Comparison of ENCODE assay signal across 8 cellular contexts in the genomic region with DNA sequence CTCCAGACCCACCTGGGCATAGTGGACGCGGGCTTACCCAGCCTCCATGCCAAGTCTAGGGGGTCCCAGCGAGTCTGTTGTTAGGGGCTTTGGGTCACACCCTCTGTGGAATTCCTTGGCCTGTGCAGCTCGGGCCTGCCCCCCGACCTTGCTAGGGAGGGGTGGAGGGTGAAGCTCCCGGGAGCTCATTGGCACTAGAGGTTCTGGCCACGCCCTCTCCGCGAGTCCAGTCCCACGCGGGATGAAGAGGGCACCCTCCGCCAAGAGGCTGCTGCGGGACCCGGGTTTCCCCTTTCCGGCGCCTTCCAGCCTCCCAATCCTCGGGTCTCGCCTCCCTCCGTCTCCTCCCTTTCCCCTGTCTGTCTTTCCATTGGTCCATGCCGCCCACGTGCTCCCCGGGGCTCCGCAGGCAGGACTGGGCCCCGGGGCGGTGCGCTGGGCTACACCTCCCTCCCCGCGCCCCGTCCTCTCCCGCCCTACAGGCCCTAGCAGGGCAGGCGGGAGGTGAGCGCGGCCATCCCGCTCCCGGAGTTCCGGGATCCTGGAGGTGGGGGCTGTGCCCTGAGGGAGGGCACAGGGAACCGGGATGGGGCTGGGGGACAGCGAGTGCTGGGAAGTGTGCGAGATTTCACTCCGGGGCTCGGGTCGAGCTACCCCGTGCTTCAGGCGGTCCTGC. TPM values are rescaled to one million over a fixed set of nuclear protein-coding genes. Genes with fewer than 3 reads are reported as not detected.
DNase-seq lines count a peak whose midpoint lies in the region; ATAC-seq and TF ChIP-seq lines count a peak whose summit lies in the region.

No MANE protein-coding gene starts in this region.

- peaks cover 7% of the 10 kb centered on the region for H3K4me1 ChIP-seq in ovary (ENCODE audit: insufficient read depth)
- peaks cover 30 to 33% of the 10 kb centered on the region in 2 donors for H3K4me1 ChIP-seq in thyroid gland

- 0 to 1% (median 0%) methylated on average over 41 to 44 of the region's 44 CpGs for WGBS in ovary, 3 donors
- WGBS in thyroid gland, 2 donors: 1 to 2% methylated on average over 26 to 27 of the region's 44 CpGs

- H3K27ac Mint-ChIP-seq in activated naive CD8-positive, alpha-beta T cell treated with anti-CD3 and anti-CD28 coated beads, Interleukin-2, amount 10 ng/mL, durations not matched to agents 7 days and 5 days: peak overlapping the region; percentile 81

- peak overlapping the region; percentile 77 for H3K4me3 ChIP-seq in GM08714 (ENCODE audit: low read length)
- H3K4me3 ChIP-seq in ovary: peak overlapping the region; percentile 74
- peak overlapping the region; percentile 66 to 84 (median 84) for H3K4me3 ChIP-seq in thyroid gland (replicated peaks in 1 of 3)

- H3K36me3 ChIP-seq in ovary (no peaks in the 10 kb centered on the region), thyroid gland (peaks cover 0 to 10% of the 10 kb centered on the region in 2 donors)

- ATAC-seq in HG02623 (IDR thresholded peaks at IDR 0.05; ENCODE audit: unreplicated experiment): peak; percentile 54
- peak; percentile 82 for ATAC-seq in activated naive CD8-positive, alpha-beta T cell treated with anti-CD3 and anti-CD28 coated beads, Interleukin-2, amount 10 ng/mL, durations not matched to agents 7 days and 5 days (ENCODE audit: low read depth)

- no peaks in the 10 kb centered on the region for H3K9me3 Mint-ChIP-seq in activated naive CD8-positive, alpha-beta T cell treated with anti-CD3 and anti-CD28 coated beads, Interleukin-2, amount 10 ng/mL, durations not matched to agents 7 days and 5 days

- TF ChIP-seq POLR2A in ovary (IDR thresholded peaks at IDR 0.05) (peak; percentile 53), thyroid gland (IDR thresholded peaks at IDR 0.05) (peak in 1 of 2 donors; percentile 77)

- peak overlapping the region; percentile 90 for H3K4me3 Mint-ChIP-seq in activated naive CD8-positive, alpha-beta T cell treated with anti-CD3 and anti-CD28 coated beads, Interleukin-2, amount 10 ng/mL, durations not matched to agents 7 days and 5 days

- POLR2A ChIA-PET in activated naive CD8-positive, alpha-beta T cell treated with anti-CD3 and anti-CD28 coated beads, Interleukin-2, amount 10 ng/mL, durations not matched to agents 7 days and 5 days (lab: Charles Lee): interaction anchor here (0.6 to 5.2 kb wide), 18 partner anchors 14 to 285 kb away, joined by 3 to 36 read pairs (median 4); a partner anchor contains a TSS

- H3K9me3 ChIP-seq in ovary (no peaks in the 10 kb centered on the region), thyroid gland (no peaks in the 10 kb centered on the region)

- H3K27me3 ChIP-seq in ovary (no peaks in the 10 kb centered on the region), thyroid gland (no peaks in the 10 kb centered on the region)

- no peak for TF ChIP-seq CTCF in ovary (IDR thresholded peaks at IDR 0.05)
- TF ChIP-seq CTCF in thyroid gland (IDR thresholded peaks at IDR 0.05): no peak

- TF ChIP-seq EP300 in ovary (IDR thresholded peaks at IDR 0.05): no peak

- intact Hi-C loops in head of caudate nucleus (cut with DNase I): loop anchor here (5.0 kb wide), 1 partner anchor 47 kb away; a partner anchor contains a TSS
- intact Hi-C loops in ovary (cut with DNase I): loop anchor here (5.0 to 10.0 kb wide), 6 partner anchors 47 to 149 kb away; a partner anchor contains a TSS
- intact Hi-C loops in thyroid gland (cut with DNase I): loop anchor here (5.0 kb wide), 2 partner anchors 47 to 67 kb away; a partner anchor contains a TSS

- peak overlapping the region; percentile 94 to 96 for H3K27ac ChIP-seq in ovary
- peak overlapping the region; percentile 80 to 97 (median 92) for H3K27ac ChIP-seq in thyroid gland

- no peaks in the 10 kb centered on the region for H3K27me3 Mint-ChIP-seq in activated naive CD8-positive, alpha-beta T cell treated with anti-CD3 and anti-CD28 coated beads, Interleukin-2, amount 10 ng/mL, durations not matched to agents 7 days and 5 days

- peaks cover 37% of the 10 kb centered on the region for H3K4me1 Mint-ChIP-seq in activated naive CD8-positive, alpha-beta T cell treated with anti-CD3 and anti-CD28 coated beads, Interleukin-2, amount 10 ng/mL, durations not matched to agents 7 days and 5 days

- DNase-seq in NCI-H1105 treated with DMSO at 0.1 percent for 48 hours (lab: John Stamatoyannopoulos, UW) (peak; percentile 92), SKM-1 treated with dmso at 0.1 percent for 144 hours (lab: John Stamatoyannopoulos, UW; ENCODE audit: unreplicated experiment) (peak; percentile 99), head of caudate nucleus (peak; percentile 86 to 99 (median 96)), ovary (peak; percentile 92 to 95 (median 94)), thyroid gland (peak; percentile 97)
- peak; percentile 90 for DNase-seq in activated naive CD8-positive, alpha-beta T cell treated with anti-CD3 and anti-CD28 coated beads, Interleukin-2, amount 10 ng/mL, durations not matched to agents 7 days and 5 days

- peaks cover 11% of the 10 kb centered on the region for H3K36me3 Mint-ChIP-seq in activated naive CD8-positive, alpha-beta T cell treated with anti-CD3 and anti-CD28 coated beads, Interleukin-2, amount 10 ng/mL, durations not matched to agents 7 days and 5 days

RNA-seq across cellular contexts. Expression of a gene that starts 3.5 kb away (rescaled TPM):
- total RNA-seq in activated naive CD8-positive, alpha-beta T cell treated with anti-CD3 and anti-CD28 coated beads, Interleukin-2, amount 10 ng/mL, durations not matched to agents 7 days and 5 days: 10 to 100 TPM; 23.2 to 28.5 TPM
- total RNA-seq in ovary (10 to 100 TPM; 13.5 to 55.6 (median 29.9) TPM), thyroid gland (10 to 100 TPM; 14.9 to 20.1 (median 16.9) TPM)
- polyA plus RNA-seq in ovary: 10 to 100 TPM; 20.0 to 24.9 TPM

RNA-seq across cellular contexts. Expression of a gene that starts 15.5 kb away (rescaled TPM):
- total RNA-seq in activated naive CD8-positive, alpha-beta T cell treated with anti-CD3 and anti-CD28 coated beads, Interleukin-2, amount 10 ng/mL, durations not matched to agents 7 days and 5 days: 100 to 1,000 TPM; 238 to 242 TPM
- total RNA-seq in ovary (100 to 1,000 TPM in 2 of 7 donors, 10 to 100 TPM in 5; 50.7 to 177 (median 74.9) TPM), thyroid gland (100 to 1,000 TPM in 1 of 4 donors, 10 to 100 TPM in 3; 89.0 to 103 (median 98.9) TPM)
- 100 to 1,000 TPM in 1 of 2 donors, 10 to 100 TPM in 1; 80.8 to 423 TPM for polyA plus RNA-seq in ovary

RNA-seq across cellular contexts. Expression of a gene that starts 22.9 kb away (rescaled TPM):
- not detected for total RNA-seq in activated naive CD8-positive, alpha-beta T cell treated with anti-CD3 and anti-CD28 coated beads, Interleukin-2, amount 10 ng/mL, durations not matched to agents 7 days and 5 days
- total RNA-seq in ovary (under 1 TPM in 1 of 7 donors, not detected in 6; 0.41 TPM), thyroid gland (not detected)
- not detected for polyA plus RNA-seq in ovary

RNA-seq across cellular contexts. Expression of a gene that starts 46.9 kb away (rescaled TPM):
- total RNA-seq in activated naive CD8-positive, alpha-beta T cell treated with anti-CD3 and anti-CD28 coated beads, Interleukin-2, amount 10 ng/mL, durations not matched to agents 7 days and 5 days: 1 to 10 TPM; 5.0 to 6.7 TPM
- total RNA-seq in ovary (1 to 10 TPM in 6 of 7 donors, under 1 TPM in 1; 0.69 to 7.1 (median 4.4) TPM), thyroid gland (1 to 10 TPM; 1.5 to 2.9 (median 2.2) TPM)
- polyA plus RNA-seq in ovary: 1 to 10 TPM; 2.5 to 2.9 TPM

RNA-seq across cellular contexts. Expression of a gene that starts 50.9 kb away (rescaled TPM):
- 100 to 1,000 TPM; 110 to 112 TPM for total RNA-seq in activated naive CD8-positive, alpha-beta T cell treated with anti-CD3 and anti-CD28 coated beads, Interleukin-2, amount 10 ng/mL, durations not matched to agents 7 days and 5 days
- total RNA-seq in ovary: 10 to 100 TPM; 37.9 to 60.9 (median 50.1) TPM
- polyA plus RNA-seq in ovary: 10 to 100 TPM; 46.4 to 51.3 TPM
- 10 to 100 TPM; 40.0 to 61.6 (median 56.2) TPM for total RNA-seq in thyroid gland

Comparison
In these comparisons a context has a peak if more than half of its experiments do, and no peak if none do; other contexts are left out.
1. Peak in every context shown above with its lines: DNase-seq, ATAC-seq, H3K4me3 ChIP-seq and H3K27ac ChIP-seq.